9 cellular contexts compared by ENCODE assay signal in genomic region chrX:138964501-138964900, GRCh38.
"Had no signal": no experiment of that assay in that cellular context is flagged by ENCODE, and none has a peak within 500 bp of the region (broad histone marks: within the 10 kb centered on the region; RNA-seq: fewer than 3 reads in every experiment).

No MANE protein-coding gene starts in this region.

- H3K27me3 Mint-ChIP-seq: IgD-negative memory B cell had no signal

- H3K27ac ChIP-seq: GM23248, HL-60 had no signal

- H3K4me1 Mint-ChIP-seq: IgD-negative memory B cell had no signal

- ATAC-seq: HCT116, HepG2 had no signal

- H3K4me1 ChIP-seq: HAP-1 had no signal

- H3K9me3 Mint-ChIP-seq: IgD-negative memory B cell had no signal

- DNase-seq: GM23248, GOT3, H7, HFFc6 had no signal

- H3K4me3 ChIP-seq: GM23248, HAP-1 had no signal

- H3K36me3 Mint-ChIP-seq: IgD-negative memory B cell had no signal

- H3K36me3 ChIP-seq: HAP-1 had no signal

- H3K9me3 ChIP-seq: HAP-1 had no signal

- H3K4me3 Mint-ChIP-seq: HFFc6, IgD-negative memory B cell had no signal

- H3K27ac Mint-ChIP-seq: HFFc6, IgD-negative memory B cell had no signal
